27 cellular contexts compared by ENCODE assay signal in the genomic region with DNA sequence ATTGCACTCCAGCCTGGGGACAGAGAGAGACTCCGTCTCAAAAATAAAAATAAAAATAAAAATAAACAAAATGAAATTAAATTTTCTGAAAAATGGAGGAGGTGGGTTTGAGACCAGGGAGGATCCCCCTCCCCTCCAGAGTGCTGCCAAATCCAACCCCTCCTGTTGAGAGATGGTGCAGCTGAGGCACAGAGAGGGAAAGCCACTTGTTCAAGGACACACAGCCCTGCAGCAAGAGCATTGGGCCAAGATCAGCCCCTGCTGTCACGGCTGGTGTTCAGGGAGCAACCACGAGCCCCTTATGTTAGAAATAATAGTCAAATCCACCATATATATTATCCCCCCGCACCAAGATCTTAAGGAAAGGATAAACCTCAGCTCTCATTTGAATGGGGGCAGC. TPM values are rescaled to one million over a fixed set of nuclear protein-coding genes. Genes with fewer than 3 reads are reported as not detected.
DNase-seq lines count a peak whose midpoint lies in the region; ATAC-seq and TF ChIP-seq lines count a peak whose summit lies in the region.
"Had no signal": no experiment of that assay in that cellular context is flagged by ENCODE, and none has a peak within 500 bp of the region (broad histone marks: within the 10 kb centered on the region; RNA-seq: fewer than 3 reads in every experiment).

No MANE protein-coding gene starts in this region.

- TF ChIP-seq EP300 in sigmoid colon (IDR thresholded peaks at IDR 0.05): no peak

- intact Hi-C loops in activated naive CD4-positive, alpha-beta T cell treated with anti-CD3 and anti-CD28 coated beads for 36 hours (cut with micrococcal nuclease): no loop called here
- intact Hi-C loops in activated T-helper 1 cell treated with anti-CD3 and anti-CD28 coated beads, Interleukin-12 subunit alpha, Interleukin-12 subunit beta, Interleukin-2, Interleukin-4 antibody, amounts not matched to agents 30 ng/mL and 10 ng/mL and 1 ng/mL, durations not matched to agents 14 hours and 24 hours and 36 hours (cut with micrococcal nuclease): loop anchor here (5.0 kb wide), 3 partner anchors 122 to 667 kb away; no protein-coding TSS in a partner anchor
- intact Hi-C loops in sigmoid colon (cut with DNase I): no loop called here

- no peaks in the 10 kb centered on the region for H3K4me1 ChIP-seq in sigmoid colon
- H3K4me1 ChIP-seq: HAP-1 had no signal

- no peaks in the 10 kb centered on the region for H3K9me3 ChIP-seq in KOPT-K1 (ENCODE audit: insufficient read depth, low read length, poor library complexity, severe bottlenecking)
- no peaks in the 10 kb centered on the region for H3K9me3 ChIP-seq in sigmoid colon
- H3K9me3 ChIP-seq: HAP-1 had no signal

- peak overlapping the region; percentile 99 for H3K27ac ChIP-seq in KOPT-K1 (ENCODE audit: low read depth, low read length, poor library complexity, severe bottlenecking)
- H3K27ac ChIP-seq in sigmoid colon: no peak overlapping the region
- H3K27ac ChIP-seq: BLaER1, HL-60 had no signal

- CTCF ChIA-PET in activated naive CD4-positive, alpha-beta T cell treated with anti-CD3 and anti-CD28 coated beads, Interleukin-2, amount 10 ng/mL, durations not matched to agents 7 days and 5 days (lab: Charles Lee): interaction anchor here (1.1 kb wide), 1 partner anchor 18 kb away, joined by 4 read pairs; no protein-coding TSS in a partner anchor
- CTCF ChIA-PET in activated naive CD4-positive, alpha-beta T cell treated with anti-CD3 and anti-CD28 coated beads for 36 hours (lab: Charles Lee): interaction anchor here (0.6 to 1.6 kb wide), 3 partner anchors 12 to 291 kb away, joined by 3 to 7 read pairs (median 3); no protein-coding TSS in a partner anchor

- H3K27me3 ChIP-seq in sigmoid colon: no peaks in the 10 kb centered on the region
- H3K27me3 ChIP-seq: BLaER1 had no signal

- no peak for TF ChIP-seq POLR2A in sigmoid colon (IDR thresholded peaks at IDR 0.05)

- no peak overlapping the region for H3K4me3 Mint-ChIP-seq in activated naive CD4-positive, alpha-beta T cell treated with anti-CD3 and anti-CD28 coated beads, Interleukin-2, amount 10 ng/mL, durations not matched to agents 7 days and 5 days
- no peak overlapping the region for H3K4me3 Mint-ChIP-seq in activated naive CD4-positive, alpha-beta T cell treated with anti-CD3 and anti-CD28 coated beads for 36 hours
- no peak overlapping the region for H3K4me3 Mint-ChIP-seq in activated T-helper 1 cell treated with anti-CD3 and anti-CD28 coated beads, Interleukin-12 subunit alpha, Interleukin-12 subunit beta, Interleukin-2, Interleukin-4 antibody, amounts not matched to agents 30 ng/mL and 10 ng/mL and 1 ng/mL, durations not matched to agents 14 hours and 24 hours and 36 hours
- H3K4me3 Mint-ChIP-seq: CD8-positive, alpha-beta T cell had no signal

- 85 to 92% methylated on average over 4 of the region's 4 CpGs for WGBS in sigmoid colon, 2 donors

- H3K27me3 Mint-ChIP-seq in activated naive CD4-positive, alpha-beta T cell treated with anti-CD3 and anti-CD28 coated beads, Interleukin-2, amount 10 ng/mL, durations not matched to agents 7 days and 5 days: no peaks in the 10 kb centered on the region
- H3K27me3 Mint-ChIP-seq in activated naive CD4-positive, alpha-beta T cell treated with anti-CD3 and anti-CD28 coated beads for 36 hours (ENCODE audit: low read depth): no peaks in the 10 kb centered on the region
- no peaks in the 10 kb centered on the region for H3K27me3 Mint-ChIP-seq in activated T-helper 1 cell treated with anti-CD3 and anti-CD28 coated beads, Interleukin-12 subunit alpha, Interleukin-12 subunit beta, Interleukin-2, Interleukin-4 antibody, amounts not matched to agents 30 ng/mL and 10 ng/mL and 1 ng/mL, durations not matched to agents 14 hours and 24 hours and 36 hours (ENCODE audit: insufficient read depth)

- H3K4me3 ChIP-seq in sigmoid colon: no peak overlapping the region
- H3K4me3 ChIP-seq: BLaER1, GM23248, HAP-1 had no signal

- ATAC-seq in HG02610 (IDR thresholded peaks at IDR 0.05; ENCODE audit: unreplicated experiment) (no peak), HG03469 (IDR thresholded peaks at IDR 0.05; ENCODE audit: unreplicated experiment) (no peak), esophagus mucosa (no peak)
- ATAC-seq: CD8-positive, alpha-beta T cell had no signal

- DNase-seq in activated naive CD4-positive, alpha-beta T cell treated with anti-CD3 and anti-CD28 coated beads, Interleukin-2, amount 10 ng/mL, durations not matched to agents 7 days and 5 days: no peak
- DNase-seq in activated naive CD4-positive, alpha-beta T cell treated with anti-CD3 and anti-CD28 coated beads for 36 hours: no peak
- DNase-seq in activated T-helper 1 cell treated with anti-CD3 and anti-CD28 coated beads, Interleukin-12 subunit alpha, Interleukin-12 subunit beta, Interleukin-2, Interleukin-4 antibody, amounts not matched to agents 30 ng/mL and 10 ng/mL and 1 ng/mL, durations not matched to agents 14 hours and 24 hours and 36 hours (ENCODE audit: low spot score): no peak
- DNase-seq in sigmoid colon: peak; percentile 13
- DNase-seq: Calu3; CD8-positive, alpha-beta T cell; GF-D8; Kasumi-1; MM.1S; NCI-H1092; NCI-H1436 treated with DMSO at 0.1 percent for 48 hours; NCI-H2081 treated with DMSO at 0.1 percent for 48 hours; NCI-H510A; NCI-H748 treated with DMSO at 0.1 percent for 48 hours; NK-92 treated with Interleukin-12 subunit alpha and Interleukin-12 subunit beta, amount 100 ng/mL, for 24 hours; SHP77 treated with DMSO at 0.1 percent for 48 hours had no signal

- peaks cover 36% of the 10 kb centered on the region for H3K36me3 Mint-ChIP-seq in activated naive CD4-positive, alpha-beta T cell treated with anti-CD3 and anti-CD28 coated beads, Interleukin-2, amount 10 ng/mL, durations not matched to agents 7 days and 5 days
- no peaks in the 10 kb centered on the region for H3K36me3 Mint-ChIP-seq in activated naive CD4-positive, alpha-beta T cell treated with anti-CD3 and anti-CD28 coated beads for 36 hours (ENCODE audit: low read depth)
- peaks cover 26% of the 10 kb centered on the region for H3K36me3 Mint-ChIP-seq in activated T-helper 1 cell treated with anti-CD3 and anti-CD28 coated beads, Interleukin-12 subunit alpha, Interleukin-12 subunit beta, Interleukin-2, Interleukin-4 antibody, amounts not matched to agents 30 ng/mL and 10 ng/mL and 1 ng/mL, durations not matched to agents 14 hours and 24 hours and 36 hours (ENCODE audit: low read depth)
- H3K36me3 Mint-ChIP-seq: CD8-positive, alpha-beta T cell had no signal

- peaks cover 19% of the 10 kb centered on the region for H3K9me3 Mint-ChIP-seq in activated naive CD4-positive, alpha-beta T cell treated with anti-CD3 and anti-CD28 coated beads, Interleukin-2, amount 10 ng/mL, durations not matched to agents 7 days and 5 days
- no peaks in the 10 kb centered on the region for H3K9me3 Mint-ChIP-seq in activated naive CD4-positive, alpha-beta T cell treated with anti-CD3 and anti-CD28 coated beads for 36 hours
- H3K9me3 Mint-ChIP-seq in activated T-helper 1 cell treated with anti-CD3 and anti-CD28 coated beads, Interleukin-12 subunit alpha, Interleukin-12 subunit beta, Interleukin-2, Interleukin-4 antibody, amounts not matched to agents 30 ng/mL and 10 ng/mL and 1 ng/mL, durations not matched to agents 14 hours and 24 hours and 36 hours: peaks cover 12% of the 10 kb centered on the region
- H3K9me3 Mint-ChIP-seq: CD8-positive, alpha-beta T cell had no signal

- no peak for TF ChIP-seq CTCF in sigmoid colon (IDR thresholded peaks at IDR 0.05)

- H3K36me3 ChIP-seq in KOPT-K1 (ENCODE audit: insufficient read depth, low read length): peaks cover 66% of the 10 kb centered on the region
- H3K36me3 ChIP-seq in sigmoid colon: no peaks in the 10 kb centered on the region
- H3K36me3 ChIP-seq: BLaER1, HAP-1 had no signal

- H3K27ac Mint-ChIP-seq in activated naive CD4-positive, alpha-beta T cell treated with anti-CD3 and anti-CD28 coated beads, Interleukin-2, amount 10 ng/mL, durations not matched to agents 7 days and 5 days: peak overlapping the region; percentile 42
- no peak overlapping the region for H3K27ac Mint-ChIP-seq in activated naive CD4-positive, alpha-beta T cell treated with anti-CD3 and anti-CD28 coated beads for 36 hours
- H3K27ac Mint-ChIP-seq in activated T-helper 1 cell treated with anti-CD3 and anti-CD28 coated beads, Interleukin-12 subunit alpha, Interleukin-12 subunit beta, Interleukin-2, Interleukin-4 antibody, amounts not matched to agents 30 ng/mL and 10 ng/mL and 1 ng/mL, durations not matched to agents 14 hours and 24 hours and 36 hours: peak overlapping the region; percentile 44
- H3K27ac Mint-ChIP-seq: CD8-positive, alpha-beta T cell had no signal

- H3K4me1 Mint-ChIP-seq in activated naive CD4-positive, alpha-beta T cell treated with anti-CD3 and anti-CD28 coated beads, Interleukin-2, amount 10 ng/mL, durations not matched to agents 7 days and 5 days: peaks cover 80% of the 10 kb centered on the region
- peaks cover 21% of the 10 kb centered on the region for H3K4me1 Mint-ChIP-seq in activated naive CD4-positive, alpha-beta T cell treated with anti-CD3 and anti-CD28 coated beads for 36 hours (ENCODE audit: low read depth)
- peaks cover 67% of the 10 kb centered on the region for H3K4me1 Mint-ChIP-seq in activated T-helper 1 cell treated with anti-CD3 and anti-CD28 coated beads, Interleukin-12 subunit alpha, Interleukin-12 subunit beta, Interleukin-2, Interleukin-4 antibody, amounts not matched to agents 30 ng/mL and 10 ng/mL and 1 ng/mL, durations not matched to agents 14 hours and 24 hours and 36 hours (ENCODE audit: low read depth)

RNA-seq across cellular contexts. Expression of a gene that starts 2.7 kb away (rescaled TPM):
- total RNA-seq in activated naive CD4-positive, alpha-beta T cell treated with anti-CD3 and anti-CD28 coated beads for 36 hours: under 1 TPM; 0.14 to 0.17 TPM
- 0.91 and 1.1 TPM in 2 replicates for total RNA-seq in activated T-helper 1 cell treated with anti-CD3 and anti-CD28 coated beads, Interleukin-12 subunit alpha, Interleukin-12 subunit beta, Interleukin-2, Interleukin-4 antibody, amounts not matched to agents 30 ng/mL and 10 ng/mL and 1 ng/mL, durations not matched to agents 14 hours and 24 hours and 36 hours
- total RNA-seq in sigmoid colon (under 1 TPM in 1 of 4 donors, not detected in 3; under 0.01 TPM), esophagus mucosa (0.16 TPM)
- polyA plus RNA-seq in sigmoid colon: under 1 TPM; 0.13 to 0.60 (median 0.46) TPM
- total RNA-seq: A673, GM23248, OCI-LY7 had no signal
- polyA plus RNA-seq: GM23248, IMR-90 had no signal
